In the genomic region with DNA sequence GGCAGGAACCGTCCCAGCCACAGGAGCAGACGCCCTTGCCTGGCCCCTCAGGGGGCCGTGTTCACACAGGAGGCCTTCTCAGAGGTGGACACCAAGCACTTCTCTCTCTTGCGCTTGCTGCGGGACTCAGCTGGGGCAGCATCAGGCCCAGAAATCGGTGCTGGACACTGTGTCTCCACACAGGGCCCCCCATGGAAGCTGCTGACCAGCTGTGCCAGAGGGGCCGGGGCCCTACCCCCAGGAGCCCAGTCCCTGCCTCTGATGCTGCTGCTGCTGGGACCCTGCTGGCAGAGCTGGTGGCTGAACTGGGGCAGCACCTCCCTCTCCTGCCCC, we compare ENCODE assay signal across 12 cellular contexts. TPM values are rescaled to one million over a fixed set of nuclear protein-coding genes. Genes with fewer than 3 reads are reported as not detected.
A peak's percentile ranks its signal among the peaks of the same experiment; 100 is the strongest.
DNase-seq lines count a peak whose midpoint lies in the region; ATAC-seq and TF ChIP-seq lines count a peak whose summit lies in the region.
"Had no signal": no experiment of that assay in that cellular context is flagged by ENCODE, and none has a peak within 500 bp of the region (broad histone marks: within the 10 kb centered on the region; RNA-seq: fewer than 3 reads in every experiment).

No MANE protein-coding gene starts in this region.

- intact Hi-C loops in natural killer cell (cut with micrococcal nuclease): no loop called here

- H3K36me3 ChIP-seq in Karpas-422 (ENCODE audit: insufficient read depth, low read length): no peaks in the 10 kb centered on the region
- no peaks in the 10 kb centered on the region for H3K36me3 ChIP-seq in thymus (ENCODE audit: control insufficient read depth, insufficient read depth)
- no peaks in the 10 kb centered on the region for H3K36me3 ChIP-seq in mesendoderm (ENCODE audit: control insufficient read depth, insufficient read depth, low read length)

- no peak overlapping the region for H2BK5ac ChIP-seq in mesendoderm (ENCODE audit: low read length)

- no peak overlapping the region for H2AK5ac ChIP-seq in mesendoderm (ENCODE audit: low read length)

- H3K9me3 Mint-ChIP-seq in mesothelial cell of epicardium (no peaks in the 10 kb centered on the region), natural killer cell (no peaks in the 10 kb centered on the region)

- H4K20me1 ChIP-seq in Karpas-422 (ENCODE audit: insufficient read depth, low read depth, low read length): peaks cover 20% of the 10 kb centered on the region; the same call in 1 of the 2 replicates

- no peak for DNase-seq in Karpas-422
- peak in 11 of 61 donors; percentile 17 to 51 (median 29) for DNase-seq in caudate nucleus (lab: John Stamatoyannopoulos, UW)
- DNase-seq in mesothelial cell of epicardium (ENCODE audit: low spot score in 2 of 2, unreplicated experiment in 2 of 2): no peak
- DNase-seq in erythroblast (lab: John Stamatoyannopoulos, UW): no peak
- DNase-seq in mesendoderm: no peak
- no peak for DNase-seq in NK-92 treated with Interleukin-12 subunit alpha and Interleukin-12 subunit beta, amount 100 ng/mL, for 24 hours (lab: John Stamatoyannopoulos, UW)
- DNase-seq in natural killer cell: no peak
- DNase-seq: activated CD4-positive, alpha-beta T cell treated with anti-CD3 and anti-CD28 coated beads, Interleukin-2, amount 50 U/mL, for 48 hours; glutamatergic neuron; NCI-H2029 treated with DMSO at 0.1 percent for 48 hours had no signal

- H3K4me1 Mint-ChIP-seq in mesothelial cell of epicardium (peaks cover 58% of the 10 kb centered on the region), natural killer cell (peaks cover 0 to 5% of the 10 kb centered on the region in 2 donors)

- no peak overlapping the region for H2BK15ac ChIP-seq in mesendoderm (replicated peaks; ENCODE audit: low read depth)

- no peak overlapping the region for H3K18ac ChIP-seq in mesendoderm (ENCODE audit: low read length)

- no peak overlapping the region for H3K4ac ChIP-seq in mesendoderm (ENCODE audit: low read depth, low read length)

- H3K36me3 Mint-ChIP-seq in mesothelial cell of epicardium (no peaks in the 10 kb centered on the region), natural killer cell (no peaks in the 10 kb centered on the region)

- H3K4me2 ChIP-seq in Karpas-422 (ENCODE audit: low read depth, low read length, poor library complexity, severe bottlenecking): no peak overlapping the region
- H3K4me2 ChIP-seq in mesendoderm (ENCODE audit: low read length): no peak overlapping the region

- WGBS in thymus: 40% methylated on average over 7 of the region's 7 CpGs
- no CpG with 5 or more reads among the region's 7 CpGs for WGBS in mesendoderm (ENCODE audit: extremely low coverage, insufficient coverage, low lambda C conversion rate)

- H4K8ac ChIP-seq in mesendoderm (ENCODE audit: low read depth, low read length): no peak overlapping the region

- TF ChIP-seq CTCF in mesothelial cell of epicardium (IDR thresholded peaks at IDR 0.05; ENCODE audit: unreplicated experiment) (no peak), natural killer cell (IDR thresholded peaks at IDR 0.05) (no peak)

- H3K27ac ChIP-seq in Karpas-422 (ENCODE audit: low read length) (no peak overlapping the region), caudate nucleus (ENCODE audit: low read depth, low read length) (peak overlapping the region; percentile 73), thymus (ENCODE audit: low read depth) (peak overlapping the region; percentile 25), mesendoderm (ENCODE audit: low read depth, low read length) (no peak overlapping the region)
- H3K27ac ChIP-seq: SJSA1 had no signal

- H3K4me1 ChIP-seq in Karpas-422 (ENCODE audit: low read length) (peaks cover 64% of the 10 kb centered on the region), thymus (ENCODE audit: control insufficient read depth, insufficient read depth, low read length) (peaks cover 13% of the 10 kb centered on the region), mesendoderm (ENCODE audit: control insufficient read depth, low read depth, low read length) (no peaks in the 10 kb centered on the region)

- H3K9me2 ChIP-seq in Karpas-422 (replicated peaks; ENCODE audit: insufficient read depth, low read length): no peaks in the 10 kb centered on the region

- peak overlapping the region; percentile 30; the same call in 1 of the 2 replicates for H3K9ac ChIP-seq in Karpas-422 (ENCODE audit: low read length)
- no peak overlapping the region for H3K9ac ChIP-seq in mesendoderm (ENCODE audit: low read length)

- no peaks in the 10 kb centered on the region for H3K27me3 Mint-ChIP-seq in mesothelial cell of epicardium (ENCODE audit: low read depth)
- peaks cover 6 to 21% of the 10 kb centered on the region in 2 donors for H3K27me3 Mint-ChIP-seq in natural killer cell (ENCODE audit: low read depth in 2 of 2)

- no peak overlapping the region for H3K23ac ChIP-seq in mesendoderm (ENCODE audit: low read length)

- H3K56ac ChIP-seq in mesendoderm (ENCODE audit: low read length): no peak overlapping the region

- no peak overlapping the region for H2AFZ ChIP-seq in Karpas-422 (ENCODE audit: low read length)

- H2BK120ac ChIP-seq in mesendoderm (ENCODE audit: low read depth, low read length): no peak overlapping the region

- H3K9me3 ChIP-seq in Karpas-422 (ENCODE audit: low read length) (no peaks in the 10 kb centered on the region), thymus (ENCODE audit: control insufficient read depth) (no peaks in the 10 kb centered on the region)
- H3K9me3 ChIP-seq: SJSA1 had no signal

- H3K79me1 ChIP-seq in mesendoderm (ENCODE audit: low read length): peaks cover 3% of the 10 kb centered on the region

- H3K79me2 ChIP-seq in Karpas-422 (ENCODE audit: low read length) (no peaks in the 10 kb centered on the region), mesendoderm (ENCODE audit: control insufficient read depth, insufficient read depth, low read length) (no peaks in the 10 kb centered on the region)

- H4K5ac ChIP-seq in mesendoderm (ENCODE audit: low read length): no peak overlapping the region

- no peak for TF ChIP-seq POLR2A in erythroblast (IDR thresholded peaks at IDR 0.05; ENCODE audit: low read length)

- H3K4me3 ChIP-seq in Karpas-422 (ENCODE audit: low read length) (no peak overlapping the region), thymus (ENCODE audit: low read length) (no peak overlapping the region), mesendoderm (ENCODE audit: low read length) (no peak overlapping the region)
- H3K4me3 ChIP-seq: SJSA1 had no signal

- H3K27ac Mint-ChIP-seq in mesothelial cell of epicardium (peak overlapping the region; percentile 95), natural killer cell (no peak overlapping the region)

- ATAC-seq in natural killer cell: no peak

- H3K27me3 ChIP-seq in Karpas-422 (ENCODE audit: low read length) (no peaks in the 10 kb centered on the region), thymus (ENCODE audit: control insufficient read depth, insufficient read depth) (peaks cover 47% of the 10 kb centered on the region), mesendoderm (ENCODE audit: insufficient read depth, low read length, poor library complexity) (no peaks in the 10 kb centered on the region)
- H3K27me3 ChIP-seq: SJSA1 had no signal

- H3K4me3 Mint-ChIP-seq in mesothelial cell of epicardium: peak overlapping the region; percentile 90
- H3K4me3 Mint-ChIP-seq in natural killer cell: no peak overlapping the region

RNA-seq across cellular contexts. Expression of a gene that starts 4.0 kb away (rescaled TPM):
- total RNA-seq in Karpas-422 (2014; rRNA removed; shearing (Covaris generic); ENCODE audit: low replicate concordance): 2.6 and 7.8 TPM in 2 replicates
- 467 to 493 TPM (median 468 TPM) in 3 replicates for total RNA-seq in mesothelial cell of epicardium
- 53.2 TPM for polyA plus RNA-seq in thymus
- polyA plus RNA-seq in mesendoderm (2013, experiment 1 of 2): 34.1 TPM
- polyA plus RNA-seq in mesendoderm (2013, experiment 2 of 2): 33.7 TPM
- 10 to 100 TPM in 2 of 3 donors, 1 to 10 TPM in 1; 6.0 to 34.7 (median 18.9) TPM for total RNA-seq in natural killer cell

RNA-seq across cellular contexts. Expression of a gene that starts 23.3 kb away (rescaled TPM):
- 0.90 and 2.7 TPM in 2 replicates for total RNA-seq in Karpas-422 (2014; rRNA removed; shearing (Covaris generic); ENCODE audit: low replicate concordance)
- 19.0 to 20.7 TPM (median 19.2 TPM) in 3 replicates for total RNA-seq in mesothelial cell of epicardium
- 8.3 TPM for polyA plus RNA-seq in thymus
- polyA plus RNA-seq in mesendoderm (2013, experiment 1 of 2): 0.08 TPM
- polyA plus RNA-seq in mesendoderm (2013, experiment 2 of 2): 0.08 TPM
- 1 to 10 TPM; 3.1 to 5.0 (median 4.5) TPM for total RNA-seq in natural killer cell

RNA-seq across cellular contexts. Expression of a gene that starts 33.3 kb away (rescaled TPM):
- total RNA-seq in Karpas-422 (2014; rRNA removed; shearing (Covaris generic); ENCODE audit: low replicate concordance): 6.4 and 15.8 TPM in 2 replicates
- total RNA-seq in mesothelial cell of epicardium (5.9 to 8.4 TPM (median 8.3 TPM) in 3 replicates), natural killer cell (1 to 10 TPM; 2.2 to 3.1 (median 2.2) TPM)
- 17.7 TPM for polyA plus RNA-seq in thymus
- 0.42 TPM for polyA plus RNA-seq in mesendoderm (2013, experiment 1 of 2)
- polyA plus RNA-seq in mesendoderm (2013, experiment 2 of 2): 0.36 TPM

RNA-seq across cellular contexts. Expression of a gene that starts 39.6 kb away (rescaled TPM):
- 32.9 and 78.0 TPM in 2 replicates for total RNA-seq in Karpas-422 (2014; rRNA removed; shearing (Covaris generic); ENCODE audit: low replicate concordance)
- total RNA-seq in mesothelial cell of epicardium (79.4 to 83.7 TPM (median 80.1 TPM) in 3 replicates), natural killer cell (100 to 1,000 TPM in 1 of 3 donors, 10 to 100 TPM in 2; 76.0 to 103 (median 78.1) TPM)
- polyA plus RNA-seq in thymus: 45.4 TPM
- 15.2 TPM for polyA plus RNA-seq in mesendoderm (2013, experiment 1 of 2)
- 16.2 TPM for polyA plus RNA-seq in mesendoderm (2013, experiment 2 of 2)

RNA-seq across cellular contexts. Expression of a gene that starts 42.0 kb away (rescaled TPM):
- 45.4 and 110 TPM in 2 replicates for total RNA-seq in Karpas-422 (2014; rRNA removed; shearing (Covaris generic); ENCODE audit: low replicate concordance)
- total RNA-seq in mesothelial cell of epicardium (55.6 to 63.3 TPM (median 57.2 TPM) in 3 replicates), natural killer cell (1 to 10 TPM; 2.2 to 2.5 (median 2.4) TPM)
- 8.2 TPM for polyA plus RNA-seq in thymus
- 5.1 TPM for polyA plus RNA-seq in mesendoderm (2013, experiment 1 of 2)
- polyA plus RNA-seq in mesendoderm (2013, experiment 2 of 2): 5.2 TPM

Comparison
In these comparisons a context has a peak if more than half of its experiments do, and no peak if none do; other contexts are left out.
1. H3K27ac ChIP-seq: peak in caudate nucleus (single experiment) and thymus (single experiment); none in Karpas-422 (single experiment) and mesendoderm (single experiment).
2. RNA of a gene that starts 4.0 kb away (total RNA-seq): 467 to 493 TPM in mesothelial cell of epicardium; 6.0 to 34.7 TPM in natural killer cell and 2.6 to 7.8 TPM in Karpas-422; every median in the first group is over 10 times any median in the second.